In genomic region chr5:127928053-127928452, GRCh38 we compare ENCODE assay signal across 7 cellular contexts.
"Had no signal": no experiment of that assay in that cellular context is flagged by ENCODE, and none has a peak within 500 bp of the region (broad histone marks: within the 10 kb centered on the region; RNA-seq: fewer than 3 reads in every experiment).

No MANE protein-coding gene starts in this region.

- H3K4me3 ChIP-seq: GM23338 had no signal

- H3K27ac ChIP-seq: HL-60 had no signal

- DNase-seq: H9, HCEC 1CT, HFFc6, KG1 had no signal

- ATAC-seq: GM23338, HepG2 had no signal
